31 cellular contexts compared by ENCODE assay signal in genomic region chr4:136442447-136442846, GRCh38.
"Had no signal": no experiment of that assay in that cellular context is flagged by ENCODE, and none has a peak within 500 bp of the region (broad histone marks: within the 10 kb centered on the region; RNA-seq: fewer than 3 reads in every experiment).

No MANE protein-coding gene starts in this region.

- H3K4me3 Mint-ChIP-seq: activated B cell treated with CpG ODN at 0.5 μM for 24 hours; activated CD8-positive, alpha-beta T cell treated with anti-CD3 and anti-CD28 coated beads for 36 hours; activated naive CD8-positive, alpha-beta T cell; activated T-cell treated with anti-CD3 and anti-CD28 coated beads, Interleukin-2, amount 50 U/mL, for 4 hours; activated T-helper 17 cell treated with anti-CD3 and anti-CD28 coated beads, Interleukin-2, amount 50 U/mL, for 72 hours; central memory CD8-positive, alpha-beta T cell; dendritic cell treated with granulocyte-macrophage colony-stimulating factor and Interleukin-4, amounts not matched to agents 40 ng/mL and 50 ng/mL, for 4 days; endodermal cell; T-helper 17 cell; T-helper 2 cell treated with Interferon-gamma antibody and Interleukin-4, amounts not matched to agents 5 μg/mL and 100 μg/mL, for 36 hours had no signal

- H3K27ac ChIP-seq: brain microvascular endothelial cell, coronary artery, dorsolateral prefrontal cortex, WERI-Rb-1 had no signal

- H3K27ac Mint-ChIP-seq: activated B cell treated with CpG ODN at 0.5 μM for 24 hours; activated CD8-positive, alpha-beta T cell treated with anti-CD3 and anti-CD28 coated beads for 36 hours; activated naive CD8-positive, alpha-beta T cell; activated T-helper 17 cell treated with anti-CD3 and anti-CD28 coated beads, Interleukin-2, amount 50 U/mL, for 72 hours; dendritic cell treated with granulocyte-macrophage colony-stimulating factor and Interleukin-4, amounts not matched to agents 40 ng/mL and 50 ng/mL, for 4 days; endodermal cell; T-helper 17 cell; T-helper 2 cell treated with Interferon-gamma antibody and Interleukin-4, amounts not matched to agents 5 μg/mL and 100 μg/mL, for 36 hours had no signal

- ATAC-seq: activated CD4-positive, CD25-positive, alpha-beta regulatory T cell treated with anti-CD3 and anti-CD28 coated beads, Interleukin-2, amount 50 U/mL, for 24 hours; activated CD8-positive, alpha-beta T cell treated with anti-CD3 and anti-CD28 coated beads for 36 hours; activated T-helper 17 cell treated with anti-CD3 and anti-CD28 coated beads, Interleukin-2, amount 50 U/mL, for 72 hours; esophagus mucosa; T-helper 17 cell had no signal

- H3K9me3 Mint-ChIP-seq: activated B cell treated with CpG ODN at 0.5 μM for 24 hours; activated CD8-positive, alpha-beta T cell treated with anti-CD3 and anti-CD28 coated beads for 36 hours; activated T-cell treated with anti-CD3 and anti-CD28 coated beads, Interleukin-2, amount 50 U/mL, for 4 hours; activated T-helper 17 cell treated with anti-CD3 and anti-CD28 coated beads, Interleukin-2, amount 50 U/mL, for 72 hours; central memory CD8-positive, alpha-beta T cell; dendritic cell treated with granulocyte-macrophage colony-stimulating factor and Interleukin-4, amounts not matched to agents 40 ng/mL and 50 ng/mL, for 4 days; endodermal cell; T-helper 2 cell treated with Interferon-gamma antibody and Interleukin-4, amounts not matched to agents 5 μg/mL and 100 μg/mL, for 36 hours had no signal

- DNase-seq: activated B cell treated with CpG ODN at 0.5 μM for 24 hours; activated CD4-positive, alpha-beta T cell treated with anti-CD3 and anti-CD28 coated beads for 48 hours; activated CD4-positive, alpha-beta T cell treated with anti-CD3 and anti-CD28 coated beads, Interleukin-2, amount 50 U/mL, for 1 hour; activated CD4-positive, alpha-beta T cell treated with anti-CD3 and anti-CD28 coated beads, Interleukin-2, amount 50 U/mL, for 48 hours; activated CD8-positive, alpha-beta memory T cell treated with anti-CD3 and anti-CD28 coated beads for 24 hours; activated CD8-positive, alpha-beta T cell treated with anti-CD3 and anti-CD28 coated beads for 36 hours; activated effector memory CD4-positive, alpha-beta T cell treated with Interleukin-2 at 50 U/mL for 16 hours; activated gamma-delta T cell treated with Interleukin-2 at 50 U/mL for 16 hours; activated naive CD4-positive, alpha-beta T cell treated with anti-CD3 and anti-CD28 coated beads, Interleukin-2, amount 50 U/mL, for 16 hours; activated naive CD4-positive, alpha-beta T cell treated with Interleukin-2 at 50 U/mL for 16 hours; activated T-cell treated with anti-CD3 and anti-CD28 coated beads, Interleukin-2, amount 50 U/mL, for 4 hours; amniotic stem cell; anterior cingulate cortex; brain microvascular endothelial cell; dorsolateral prefrontal cortex; effector memory CD4-positive, alpha-beta T cell; endodermal cell; foreskin fibroblast; SW 1271; T-helper 1 cell; T-helper 17 cell; T1000; WERI-Rb-1 had no signal

- H3K27me3 ChIP-seq: brain microvascular endothelial cell, dorsolateral prefrontal cortex had no signal

- H3K4me3 ChIP-seq: coronary artery, dorsolateral prefrontal cortex had no signal

- H3K4me1 Mint-ChIP-seq: activated B cell treated with CpG ODN at 0.5 μM for 24 hours; activated T-helper 17 cell treated with anti-CD3 and anti-CD28 coated beads, Interleukin-2, amount 50 U/mL, for 72 hours; central memory CD8-positive, alpha-beta T cell; T-helper 17 cell had no signal

- H3K36me3 Mint-ChIP-seq: activated naive CD8-positive, alpha-beta T cell had no signal

- H3K27me3 Mint-ChIP-seq: activated B cell treated with CpG ODN at 0.5 μM for 24 hours; activated CD8-positive, alpha-beta T cell treated with anti-CD3 and anti-CD28 coated beads for 36 hours; activated naive CD8-positive, alpha-beta T cell; activated T-helper 17 cell treated with anti-CD3 and anti-CD28 coated beads, Interleukin-2, amount 50 U/mL, for 72 hours; central memory CD8-positive, alpha-beta T cell; dendritic cell treated with granulocyte-macrophage colony-stimulating factor and Interleukin-4, amounts not matched to agents 40 ng/mL and 50 ng/mL, for 4 days; T-helper 17 cell had no signal

- H3K36me3 ChIP-seq: brain microvascular endothelial cell, WERI-Rb-1 had no signal
